22 cellular contexts compared by ENCODE assay signal in the genomic region with DNA sequence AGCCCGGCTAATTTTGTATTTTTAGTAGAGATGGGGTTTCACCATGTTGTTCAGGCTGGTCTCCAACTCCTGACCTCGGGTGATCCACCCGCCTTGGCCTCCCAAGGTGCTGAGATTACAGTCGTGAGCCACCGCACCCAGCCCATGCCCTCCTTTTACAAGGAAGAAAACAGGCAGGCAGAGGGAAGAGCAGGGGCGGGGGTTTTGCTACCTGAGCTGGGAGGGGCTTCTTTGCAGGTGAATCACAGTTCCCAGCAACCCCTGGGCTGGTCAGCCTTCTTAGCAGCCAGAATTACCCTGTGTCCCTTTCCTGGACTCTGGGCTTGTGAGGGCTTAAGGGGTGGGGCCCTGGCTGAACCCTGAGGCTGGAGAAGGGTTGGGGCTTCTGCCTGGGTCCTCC. TPM values are rescaled to one million over a fixed set of nuclear protein-coding genes. Genes with fewer than 3 reads are reported as not detected.
"Had no signal": no experiment of that assay in that cellular context is flagged by ENCODE, and none has a peak within 500 bp of the region (broad histone marks: within the 10 kb centered on the region; RNA-seq: fewer than 3 reads in every experiment).

No MANE protein-coding gene starts in this region.

- H3K9me3 Mint-ChIP-seq: activated B cell treated with CpG ODN at 0.5 μM for 24 hours; activated CD8-positive, alpha-beta T cell treated with anti-CD3 and anti-CD28 coated beads for 36 hours; activated naive CD8-positive, alpha-beta T cell treated with anti-CD3 and anti-CD28 coated beads, Interleukin-2, amount 10 ng/mL, durations not matched to agents 7 days and 5 days; activated T-cell treated with anti-CD3 and anti-CD28 coated beads, Interleukin-2, amount 50 U/mL, for 4 hours; activated T-helper 2 cell treated with anti-CD3 and anti-CD28 coated beads, Interferon-gamma antibody, Interleukin-2, Interleukin-4, amounts not matched to agents 10 μg/mL and 5 μg/mL and 100 μg/mL, durations not matched to agents 14 hours and 24 hours and 36 hours; nephron had no signal

- H3K4me1 Mint-ChIP-seq: nephron had no signal

- H3K9me3 ChIP-seq: pancreas, tibial nerve, vagina had no signal

- H3K27ac Mint-ChIP-seq: activated B cell treated with CpG ODN at 0.5 μM for 24 hours; activated CD8-positive, alpha-beta memory T cell treated with anti-CD3 and anti-CD28 coated beads, Interleukin-2, amount 10 ng/mL, durations not matched to agents 7 days and 5 days; activated CD8-positive, alpha-beta T cell treated with anti-CD3 and anti-CD28 coated beads for 36 hours; activated naive CD8-positive, alpha-beta T cell treated with anti-CD3 and anti-CD28 coated beads, Interleukin-2, amount 10 ng/mL, durations not matched to agents 7 days and 5 days; activated T-helper 2 cell treated with anti-CD3 and anti-CD28 coated beads, Interferon-gamma antibody, Interleukin-2, Interleukin-4, amounts not matched to agents 10 μg/mL and 5 μg/mL and 100 μg/mL, durations not matched to agents 14 hours and 24 hours and 36 hours; nephron; T-helper 17 cell had no signal

- H3K27me3 ChIP-seq: pancreas, tibial nerve, vagina had no signal

- H3K4me3 ChIP-seq: pancreas, tibial nerve, vagina had no signal

- H3K27ac ChIP-seq: pancreas, tibial nerve, vagina had no signal

- H3K4me3 Mint-ChIP-seq: activated B cell treated with CpG ODN at 0.5 μM for 24 hours; activated CD8-positive, alpha-beta memory T cell treated with anti-CD3 and anti-CD28 coated beads, Interleukin-2, amount 10 ng/mL, durations not matched to agents 7 days and 5 days; activated CD8-positive, alpha-beta T cell treated with anti-CD3 and anti-CD28 coated beads for 36 hours; activated naive CD8-positive, alpha-beta T cell treated with anti-CD3 and anti-CD28 coated beads, Interleukin-2, amount 10 ng/mL, durations not matched to agents 7 days and 5 days; activated T-cell treated with anti-CD3 and anti-CD28 coated beads, Interleukin-2, amount 50 U/mL, for 4 hours; nephron; T-helper 17 cell had no signal

- ATAC-seq: activated CD8-positive, alpha-beta memory T cell treated with anti-CD3 and anti-CD28 coated beads, Interleukin-2, amount 10 ng/mL, durations not matched to agents 7 days and 5 days; activated CD8-positive, alpha-beta T cell treated with anti-CD3 and anti-CD28 coated beads for 36 hours; activated T-cell treated with anti-CD3 and anti-CD28 coated beads, Interleukin-2, amount 50 U/mL, for 4 hours; pancreas; right cardiac atrium; stimulated activated naive CD8-positive, alpha-beta T cell treated with anti-CD3 and anti-CD28 coated beads, Interleukin-15, Interleukin-2, amounts not matched to agents 100 U/mL and 50 U/mL, for 24 hours; T-helper 17 cell had no signal

- H3K27me3 Mint-ChIP-seq: activated B cell treated with CpG ODN at 0.5 μM for 24 hours; activated CD8-positive, alpha-beta memory T cell treated with anti-CD3 and anti-CD28 coated beads, Interleukin-2, amount 10 ng/mL, durations not matched to agents 7 days and 5 days; activated CD8-positive, alpha-beta T cell treated with anti-CD3 and anti-CD28 coated beads for 36 hours; activated naive CD8-positive, alpha-beta T cell treated with anti-CD3 and anti-CD28 coated beads, Interleukin-2, amount 10 ng/mL, durations not matched to agents 7 days and 5 days; T-helper 17 cell had no signal

- DNase-seq: activated B cell treated with CpG ODN at 0.5 μM for 24 hours; activated CD4-positive, alpha-beta T cell treated with anti-CD3 and anti-CD28 coated beads for 4 hours; activated CD8-positive, alpha-beta memory T cell treated with anti-CD3 and anti-CD28 coated beads, Interleukin-2, amount 10 ng/mL, durations not matched to agents 7 days and 5 days; activated CD8-positive, alpha-beta T cell treated with anti-CD3 and anti-CD28 coated beads for 36 hours; activated naive CD4-positive, alpha-beta T cell; activated naive CD8-positive, alpha-beta T cell treated with anti-CD3 and anti-CD28 coated beads, Interleukin-2, amount 10 ng/mL, durations not matched to agents 7 days and 5 days; activated T-cell treated with anti-CD3 and anti-CD28 coated beads, Interleukin-2, amount 50 U/mL, for 4 hours; amniotic stem cell; cerebellar nuclear complex; erythroblast; foreskin melanocyte; kidney glomerular epithelial cell; stimulated activated CD4-positive, alpha-beta T cell treated with anti-CD3 and anti-CD28 coated beads, Interleukin-4, amount 100 ng/mL, for 24 hours; stimulated activated naive CD8-positive, alpha-beta T cell treated with anti-CD3 and anti-CD28 coated beads, Interleukin-15, Interleukin-2, amounts not matched to agents 100 U/mL and 50 U/mL, for 24 hours; SW 1271; T-helper 17 cell had no signal

- H3K4me1 ChIP-seq: pancreas had no signal

RNA-seq across cellular contexts. Expression of a gene that starts 58.8 kb away (rescaled TPM):
- total RNA-seq: vagina had no signal
